ENCODE assay signal across 34 cellular contexts in the genomic region with DNA sequence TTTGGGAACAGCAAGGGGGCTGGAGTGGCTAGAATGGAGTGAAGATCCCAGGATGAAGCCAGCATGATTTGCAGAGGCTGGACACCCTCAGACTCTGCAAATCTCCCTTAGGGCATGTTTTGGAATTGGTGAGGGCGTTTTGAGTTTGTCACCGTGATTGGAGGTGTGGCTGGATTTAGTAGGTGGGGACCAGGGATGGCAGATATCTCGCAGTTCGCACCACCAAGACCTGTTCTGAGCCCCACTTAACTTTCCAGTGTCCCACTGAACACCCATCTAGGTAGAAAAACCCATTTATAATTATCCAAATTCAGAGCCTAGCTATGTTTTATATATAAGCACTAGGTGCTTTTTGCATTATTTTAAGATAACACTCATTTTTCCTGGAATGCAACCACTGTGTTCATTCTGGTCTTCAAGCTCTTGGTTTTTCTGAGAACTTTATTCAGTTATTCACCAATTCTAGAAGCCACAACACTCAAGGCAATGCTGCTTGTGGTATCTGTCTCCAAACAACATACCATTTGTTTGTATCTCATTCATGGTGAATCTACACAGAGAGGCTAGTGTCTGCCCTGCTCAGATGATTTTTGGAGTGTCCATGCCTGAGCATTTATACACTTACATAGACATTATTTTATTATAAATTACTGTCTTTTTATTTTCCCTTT. TPM values are rescaled to one million over a fixed set of nuclear protein-coding genes. Genes with fewer than 3 reads are reported as not detected.
A peak's percentile ranks its signal among the peaks of the same experiment; 100 is the strongest.
DNase-seq lines count a peak whose midpoint lies in the region; ATAC-seq, FAIRE-seq and TF ChIP-seq lines count a peak whose summit lies in the region.
"Had no signal": no experiment of that assay in that cellular context is flagged by ENCODE, and none has a peak within 500 bp of the region (broad histone marks: within the 10 kb centered on the region; RNA-seq: fewer than 3 reads in every experiment).

No MANE protein-coding gene starts in this region.

- ATAC-seq in stimulated activated naive CD8-positive, alpha-beta T cell treated with anti-CD3 and anti-CD28 coated beads, Interleukin-15, amount 100 ng/mL, for 72 hours = peak; percentile 81
- ATAC-seq in HG02870 (IDR thresholded peaks at IDR 0.05; ENCODE audit: unreplicated experiment) = no peak
- ATAC-seq: heart right ventricle, HepG2, Panc1, psoas muscle had no signal

- H3K9me3 Mint-ChIP-seq in activated naive CD4-positive, alpha-beta T cell treated with anti-CD3 and anti-CD28 coated beads, Interleukin-2, amount 10 ng/mL, durations not matched to agents 7 days and 5 days = no peaks in the 10 kb centered on the region
- H3K9me3 Mint-ChIP-seq in stimulated activated naive CD8-positive, alpha-beta T cell treated with anti-CD3 and anti-CD28 coated beads, Interleukin-15, amount 100 ng/mL, for 72 hours = no peaks in the 10 kb centered on the region
- H3K9me3 Mint-ChIP-seq: central memory CD8-positive, alpha-beta T cell; endodermal cell; naive B cell; type B pancreatic cell had no signal

- peak; percentile 94 for FAIRE-seq in frontal cortex (lab: Jason Lieb, UNC)
- FAIRE-seq: H54, HepG2, kidney had no signal

- H3K27ac ChIP-seq in RWPE1 = no peak overlapping the region
- H3K27ac ChIP-seq: adrenal gland, esophagus muscularis mucosa, heart right ventricle, psoas muscle, WERI-Rb-1 had no signal

- CTCF ChIA-PET in activated naive CD4-positive, alpha-beta T cell treated with anti-CD3 and anti-CD28 coated beads, Interleukin-2, amount 10 ng/mL, durations not matched to agents 7 days and 5 days (lab: Charles Lee) = interaction anchor here (1.1 to 1.2 kb wide), 2 partner anchors 10 to 15 kb away, joined by 3 read pairs; partner anchors contain the start of gene MYPOP
- CTCF ChIA-PET in RWPE1 (lab: Yijun Ruan, JAX) = no interaction called here

- peaks cover 13% of the 10 kb centered on the region; the same call in 1 of the 2 replicates for H3K27me3 ChIP-seq in HAP-1 (ENCODE audit: low read depth)
- H3K27me3 ChIP-seq: adrenal gland had no signal

- H3K4me3 ChIP-seq in HAP-1 = no peak overlapping the region
- H3K4me3 ChIP-seq: adrenal gland, esophagus muscularis mucosa, heart right ventricle, psoas muscle had no signal

- no peak overlapping the region for H3K4me3 Mint-ChIP-seq in activated naive CD4-positive, alpha-beta T cell treated with anti-CD3 and anti-CD28 coated beads, Interleukin-2, amount 10 ng/mL, durations not matched to agents 7 days and 5 days
- H3K4me3 Mint-ChIP-seq in stimulated activated naive CD8-positive, alpha-beta T cell treated with anti-CD3 and anti-CD28 coated beads, Interleukin-15, amount 100 ng/mL, for 72 hours = no peak overlapping the region
- H3K4me3 Mint-ChIP-seq: central memory CD8-positive, alpha-beta T cell; endodermal cell; naive B cell; type B pancreatic cell had no signal

- H3K9me3 ChIP-seq in HAP-1 = no peaks in the 10 kb centered on the region
- H3K9me3 ChIP-seq: adrenal gland, esophagus muscularis mucosa, heart right ventricle, psoas muscle had no signal

- TF ChIP-seq CTCF in RWPE1 (conservative IDR thresholded peaks at IDR 0.05; ENCODE audit: low read depth) = no peak

- peaks cover 53% of the 10 kb centered on the region for H3K4me1 Mint-ChIP-seq in activated naive CD4-positive, alpha-beta T cell treated with anti-CD3 and anti-CD28 coated beads, Interleukin-2, amount 10 ng/mL, durations not matched to agents 7 days and 5 days
- H3K4me1 Mint-ChIP-seq in stimulated activated naive CD8-positive, alpha-beta T cell treated with anti-CD3 and anti-CD28 coated beads, Interleukin-15, amount 100 ng/mL, for 72 hours = peaks cover 36% of the 10 kb centered on the region
- H3K4me1 Mint-ChIP-seq: central memory CD8-positive, alpha-beta T cell; naive B cell had no signal

- H3K36me3 ChIP-seq in HAP-1 (replicated peaks) = no peaks in the 10 kb centered on the region
- H3K36me3 ChIP-seq: adrenal gland, esophagus muscularis mucosa, heart right ventricle, WERI-Rb-1 had no signal

- in situ Hi-C loops in SK-MEL-5 (cut with HindIII; ENCODE audit: low pct_unique_long_range_greater_than_20kb, low sequenced_read_pairs) (no loop called here), HAP-1 (cut with MboI; ENCODE audit: low sequenced_read_pairs) (no loop called here)

- H3K27me3 Mint-ChIP-seq in activated naive CD4-positive, alpha-beta T cell treated with anti-CD3 and anti-CD28 coated beads, Interleukin-2, amount 10 ng/mL, durations not matched to agents 7 days and 5 days = peaks cover 63% of the 10 kb centered on the region
- peaks cover 53% of the 10 kb centered on the region for H3K27me3 Mint-ChIP-seq in stimulated activated naive CD8-positive, alpha-beta T cell treated with anti-CD3 and anti-CD28 coated beads, Interleukin-15, amount 100 ng/mL, for 72 hours

- H3K27ac Mint-ChIP-seq in activated naive CD4-positive, alpha-beta T cell treated with anti-CD3 and anti-CD28 coated beads, Interleukin-2, amount 10 ng/mL, durations not matched to agents 7 days and 5 days = peak overlapping the region; percentile 87
- no peak overlapping the region for H3K27ac Mint-ChIP-seq in stimulated activated naive CD8-positive, alpha-beta T cell treated with anti-CD3 and anti-CD28 coated beads, Interleukin-15, amount 100 ng/mL, for 72 hours
- H3K27ac Mint-ChIP-seq: endodermal cell, naive B cell, type B pancreatic cell had no signal

- peaks cover 3% of the 10 kb centered on the region for H3K36me3 Mint-ChIP-seq in activated naive CD4-positive, alpha-beta T cell treated with anti-CD3 and anti-CD28 coated beads, Interleukin-2, amount 10 ng/mL, durations not matched to agents 7 days and 5 days
- H3K36me3 Mint-ChIP-seq: naive B cell, type B pancreatic cell had no signal

- DNase-seq in activated naive CD4-positive, alpha-beta T cell treated with anti-CD3 and anti-CD28 coated beads, Interleukin-2, amount 10 ng/mL, durations not matched to agents 7 days and 5 days = peak; percentile 41
- DNase-seq in activated naive CD4-positive, alpha-beta T cell treated with Interleukin-2 at 50 U/mL for 16 hours = no peak
- DNase-seq in SK-MEL-5 (ENCODE audit: low read depth, low spot score) (peak; percentile 93), frontal cortex (ENCODE audit: low spot score in 2 of 2) (peak in 1 of 2 donors; percentile 66), HAP-1 (ENCODE audit: low spot score in 2 of 2) (no peak), RWPE1 (ENCODE audit: low spot score) (no peak)
- no peak for DNase-seq in stimulated activated naive CD8-positive, alpha-beta T cell treated with anti-CD3 and anti-CD28 coated beads, Interleukin-15, amount 100 ng/mL, for 72 hours
- DNase-seq: activated gamma-delta T cell treated with Interleukin-2 at 50 U/mL for 16 hours; activated T-cell treated with anti-CD3 and anti-CD28 coated beads, Interleukin-2, amount 50 U/mL, for 1 hour; adrenal gland; DMS153; endodermal cell; foreskin fibroblast; heart right ventricle; Karpas-422; kidney; naive B cell; NCI-H1417; NCI-H2029 treated with DMSO at 0.1 percent for 48 hours; NCI-H2227 treated with DMSO at 0.1 percent for 48 hours; psoas muscle; stimulated activated CD4-positive, alpha-beta T cell treated with anti-CD3 and anti-CD28 coated beads, Interleukin-4, amount 100 ng/mL, for 1 hour; SW 1271; WERI-Rb-1 had no signal

- POLR2A ChIA-PET in RWPE1 (lab: Yijun Ruan, JAX; ENCODE audit: low non-redundant PET) = interaction anchor here (0.8 kb wide), 1 partner anchor 296 kb away, joined by 6 read pairs; no protein-coding TSS in a partner anchor

- no peaks in the 10 kb centered on the region for H3K4me1 ChIP-seq in HAP-1
- H3K4me1 ChIP-seq: adrenal gland, esophagus muscularis mucosa, heart right ventricle, psoas muscle had no signal

RNA-seq across cellular contexts. Expression of gene NANOS2, which starts 3.0 kb away (rescaled TPM):
- not detected in 2 replicates for total RNA-seq in SK-MEL-5 (2014; rRNA removed; shearing (Covaris generic))
- not detected in 2 replicates for polyA plus RNA-seq in SK-MEL-5 (2015; cell fraction: cytosol; rRNA removed)
- polyA plus RNA-seq in SK-MEL-5 (2015; cell fraction: nucleus; rRNA removed) = not detected in 2 replicates
- not detected for total RNA-seq in frontal cortex
- total RNA-seq: adrenal gland, endodermal cell, esophagus muscularis mucosa, heart right ventricle, HepG2, kidney, liver, psoas muscle, subcutaneous adipose tissue had no signal
- polyA plus RNA-seq: adrenal gland, BJ, heart right ventricle, HepG2, liver, psoas muscle had no signal

RNA-seq across cellular contexts. Expression of gene MYPOP, which starts 15.1 kb away (rescaled TPM):
- 2.2 and 2.4 TPM in 2 replicates for total RNA-seq in SK-MEL-5 (2014; rRNA removed; shearing (Covaris generic))
- polyA plus RNA-seq in SK-MEL-5 (2015; cell fraction: cytosol; rRNA removed) = 10.7 and 12.3 TPM in 2 replicates
- 8.4 and 9.9 TPM in 2 replicates for polyA plus RNA-seq in SK-MEL-5 (2015; cell fraction: nucleus; rRNA removed)
- 0.82 TPM for total RNA-seq in frontal cortex

RNA-seq across cellular contexts. Expression of gene IRF2BP1, which starts 31.6 kb away (rescaled TPM):
- 20.6 and 22.9 TPM in 2 replicates for total RNA-seq in SK-MEL-5 (2014; rRNA removed; shearing (Covaris generic))
- polyA plus RNA-seq in SK-MEL-5 (2015; cell fraction: cytosol; rRNA removed) = 34.2 and 43.6 TPM in 2 replicates
- 8.4 and 9.0 TPM in 2 replicates for polyA plus RNA-seq in SK-MEL-5 (2015; cell fraction: nucleus; rRNA removed)
- 36.7 TPM for total RNA-seq in frontal cortex

RNA-seq across cellular contexts. Expression of gene FOXA3, which starts 53.4 kb away (rescaled TPM):
- total RNA-seq in SK-MEL-5 (2014; rRNA removed; shearing (Covaris generic)) = 0.08 TPM in 1 of 2 replicates, not detected in the other
- not detected in 2 replicates for polyA plus RNA-seq in SK-MEL-5 (2015; cell fraction: cytosol; rRNA removed)
- not detected in 2 replicates for polyA plus RNA-seq in SK-MEL-5 (2015; cell fraction: nucleus; rRNA removed)
- not detected for total RNA-seq in frontal cortex
- total RNA-seq: adrenal gland, esophagus muscularis mucosa, psoas muscle, subcutaneous adipose tissue had no signal
- polyA plus RNA-seq: BJ had no signal

RNA-seq across cellular contexts. Expression of gene SYMPK, which starts 54.6 kb away (rescaled TPM):
- 28.1 and 33.4 TPM in 2 replicates for total RNA-seq in SK-MEL-5 (2014; rRNA removed; shearing (Covaris generic))
- polyA plus RNA-seq in SK-MEL-5 (2015; cell fraction: cytosol; rRNA removed) = 59.5 and 59.9 TPM in 2 replicates
- polyA plus RNA-seq in SK-MEL-5 (2015; cell fraction: nucleus; rRNA removed) = 117 and 176 TPM in 2 replicates
- total RNA-seq in frontal cortex = 18.3 TPM

Comparison
In these comparisons a context has a peak if more than half of its experiments do, and no peak if none do; other contexts are left out.
1. DNase-seq: peak in activated naive CD4-positive, alpha-beta T cell treated with anti-CD3 and anti-CD28 coated beads, Interleukin-2, amount 10 ng/mL, durations not matched to agents 7 days and 5 days (single experiment) and SK-MEL-5 (single experiment); none in activated naive CD4-positive, alpha-beta T cell treated with Interleukin-2 at 50 U/mL for 16 hours (single experiment), stimulated activated naive CD8-positive, alpha-beta T cell treated with anti-CD3 and anti-CD28 coated beads, Interleukin-15, amount 100 ng/mL, for 72 hours (0 of 2), HAP-1 (0 of 2) and RWPE1 (single experiment).